ENCODE assay signal across 9 cellular contexts in genomic region chr5:34898258-34898895, GRCh38. TPM values are rescaled to one million over a fixed set of nuclear protein-coding genes. Genes with fewer than 3 reads are reported as not detected.
A peak's percentile ranks its signal among the peaks of the same experiment; 100 is the strongest.
DNase-seq lines count a peak whose midpoint lies in the region; ATAC-seq and TF ChIP-seq lines count a peak whose summit lies in the region.
"Had no signal": no experiment of that assay in that cellular context is flagged by ENCODE, and none has a peak within 500 bp of the region (broad histone marks: within the 10 kb centered on the region; RNA-seq: fewer than 3 reads in every experiment).

No MANE protein-coding gene starts in this region.

- H3K36me3 ChIP-seq in lower lobe of right lung: no peaks in the 10 kb centered on the region

- H3K4me3 Mint-ChIP-seq in CD14-positive monocyte: no peak overlapping the region
- H3K4me3 Mint-ChIP-seq in activated CD4-positive, alpha-beta T cell treated with anti-CD3 and anti-CD28 coated beads, Interleukin-2, amount 10 ng/mL, durations not matched to agents 24 days and 14 days: no peak overlapping the region
- H3K4me3 Mint-ChIP-seq: IgD-negative memory B cell had no signal

- intact Hi-C loops in CD14-positive monocyte (cut with micrococcal nuclease) (loop anchor here (5.0 kb wide), 1 partner anchor 411 kb away; no protein-coding TSS in a partner anchor), lower lobe of right lung (cut with DNase I) (no loop called here)
- intact Hi-C loops in activated CD4-positive, alpha-beta T cell treated with anti-CD3 and anti-CD28 coated beads, Interleukin-2, amount 10 ng/mL, durations not matched to agents 24 days and 14 days (cut with micrococcal nuclease): loop anchor here (1.0 kb wide), 3 partner anchors 375 to 424 kb away; no protein-coding TSS in a partner anchor

- H3K27me3 Mint-ChIP-seq in CD14-positive monocyte (ENCODE audit: low read depth in 3 of 3): no peaks in the 10 kb centered on the region
- no peaks in the 10 kb centered on the region for H3K27me3 Mint-ChIP-seq in activated CD4-positive, alpha-beta T cell treated with anti-CD3 and anti-CD28 coated beads, Interleukin-2, amount 10 ng/mL, durations not matched to agents 24 days and 14 days
- H3K27me3 Mint-ChIP-seq: IgD-negative memory B cell had no signal

- DNase-seq in CD14-positive monocyte (ENCODE audit: low spot score) (no peak), NCI-H524 treated with DMSO at 0.1 percent for 48 hours (lab: John Stamatoyannopoulos, UW) (peak; percentile 30), dermis microvascular lymphatic vessel endothelial cell (ENCODE audit: low read depth in 2 of 2) (peak; percentile 65 to 81), lower lobe of right lung (no peak)
- peak; percentile 86 for DNase-seq in activated CD4-positive, alpha-beta T cell treated with anti-CD3 and anti-CD28 coated beads, Interleukin-2, amount 10 ng/mL, durations not matched to agents 24 days and 14 days
- DNase-seq in stimulated activated CD8-positive, alpha-beta memory T cell treated with anti-CD3 and anti-CD28 coated beads, Interleukin-15, amount 100 ng/mL, for 1 hour (ENCODE audit: low read depth): peak; percentile 44

- no peaks in the 10 kb centered on the region for H3K9me3 ChIP-seq in lower lobe of right lung

- H3K4me3 ChIP-seq in lower lobe of right lung: no peak overlapping the region

- ATAC-seq in GM19328 (IDR thresholded peaks at IDR 0.05; ENCODE audit: unreplicated experiment) (peak; percentile 59), HG03521 (IDR thresholded peaks at IDR 0.05; ENCODE audit: unreplicated experiment) (peak; percentile 80), lower lobe of right lung (peak; percentile 80 to 93)

- no peaks in the 10 kb centered on the region for H3K4me1 ChIP-seq in lower lobe of right lung

- H3K27ac Mint-ChIP-seq in CD14-positive monocyte: no peak overlapping the region
- no peak overlapping the region for H3K27ac Mint-ChIP-seq in activated CD4-positive, alpha-beta T cell treated with anti-CD3 and anti-CD28 coated beads, Interleukin-2, amount 10 ng/mL, durations not matched to agents 24 days and 14 days
- H3K27ac Mint-ChIP-seq: IgD-negative memory B cell had no signal

- peaks cover 3% of the 10 kb centered on the region for H3K4me1 Mint-ChIP-seq in CD14-positive monocyte
- no peaks in the 10 kb centered on the region for H3K4me1 Mint-ChIP-seq in activated CD4-positive, alpha-beta T cell treated with anti-CD3 and anti-CD28 coated beads, Interleukin-2, amount 10 ng/mL, durations not matched to agents 24 days and 14 days
- H3K4me1 Mint-ChIP-seq: IgD-negative memory B cell had no signal

- no peaks in the 10 kb centered on the region for H3K27me3 ChIP-seq in lower lobe of right lung (ENCODE audit: low read depth)

- no peak overlapping the region for H3K27ac ChIP-seq in lower lobe of right lung

- peak; percentile 75 for TF ChIP-seq CTCF in CD14-positive monocyte (IDR thresholded peaks at IDR 0.05)
- TF ChIP-seq CTCF in lower lobe of right lung (IDR thresholded peaks at IDR 0.05): peak; percentile 87

- H3K9me3 Mint-ChIP-seq in CD14-positive monocyte: no peaks in the 10 kb centered on the region
- no peaks in the 10 kb centered on the region for H3K9me3 Mint-ChIP-seq in activated CD4-positive, alpha-beta T cell treated with anti-CD3 and anti-CD28 coated beads, Interleukin-2, amount 10 ng/mL, durations not matched to agents 24 days and 14 days
- H3K9me3 Mint-ChIP-seq: IgD-negative memory B cell had no signal

- H3K36me3 Mint-ChIP-seq in CD14-positive monocyte: peaks cover 8 to 9% of the 10 kb centered on the region in 2 donors
- H3K36me3 Mint-ChIP-seq in activated CD4-positive, alpha-beta T cell treated with anti-CD3 and anti-CD28 coated beads, Interleukin-2, amount 10 ng/mL, durations not matched to agents 24 days and 14 days (ENCODE audit: low read depth): peaks cover 2% of the 10 kb centered on the region
- H3K36me3 Mint-ChIP-seq: IgD-negative memory B cell had no signal

RNA-seq across cellular contexts. Expression of gene RAD1, which starts 16.9 kb away (rescaled TPM):
- polyA plus RNA-seq in CD14-positive monocyte: 1 to 10 TPM; 9.4 to 9.6 TPM
- total RNA-seq in activated CD4-positive, alpha-beta T cell treated with anti-CD3 and anti-CD28 coated beads, Interleukin-2, amount 10 ng/mL, durations not matched to agents 24 days and 14 days: 46.4 and 48.9 TPM in 2 replicates
- total RNA-seq in dermis microvascular lymphatic vessel endothelial cell: 18.3 and 28.1 TPM in 2 replicates
- 25.6 TPM for total RNA-seq in lower lobe of right lung

RNA-seq across cellular contexts. Expression of gene BRIX1, which starts 17.1 kb away (rescaled TPM):
- 10 to 100 TPM; 12.5 to 13.5 TPM for polyA plus RNA-seq in CD14-positive monocyte
- total RNA-seq in activated CD4-positive, alpha-beta T cell treated with anti-CD3 and anti-CD28 coated beads, Interleukin-2, amount 10 ng/mL, durations not matched to agents 24 days and 14 days: 120 and 128 TPM in 2 replicates
- 14.3 and 20.0 TPM in 2 replicates for total RNA-seq in dermis microvascular lymphatic vessel endothelial cell
- 17.6 TPM for total RNA-seq in lower lobe of right lung

RNA-seq across cellular contexts. Expression of gene DNAJC21, which starts 31.0 kb away (rescaled TPM):
- 10 to 100 TPM in 1 of 2 donors, 1 to 10 TPM in 1; 8.5 to 10.2 TPM for polyA plus RNA-seq in CD14-positive monocyte
- 69.0 and 69.6 TPM in 2 replicates for total RNA-seq in activated CD4-positive, alpha-beta T cell treated with anti-CD3 and anti-CD28 coated beads, Interleukin-2, amount 10 ng/mL, durations not matched to agents 24 days and 14 days
- total RNA-seq in dermis microvascular lymphatic vessel endothelial cell (15.5 and 16.6 TPM in 2 replicates), lower lobe of right lung (49.4 TPM)

RNA-seq across cellular contexts. Expression of gene TTC23L, which starts 59.4 kb away (rescaled TPM):
- polyA plus RNA-seq in CD14-positive monocyte: not detected
- total RNA-seq in activated CD4-positive, alpha-beta T cell treated with anti-CD3 and anti-CD28 coated beads, Interleukin-2, amount 10 ng/mL, durations not matched to agents 24 days and 14 days: not detected in 2 replicates
- total RNA-seq in dermis microvascular lymphatic vessel endothelial cell (0.13 and 0.26 TPM in 2 replicates), lower lobe of right lung (1.3 TPM)
- polyA plus RNA-seq: IgD-negative memory B cell had no signal

Comparison
In these comparisons a context has a peak if more than half of its experiments do, and no peak if none do; other contexts are left out.
1. DNase-seq: peak in NCI-H524 treated with DMSO at 0.1 percent for 48 hours (single experiment), activated CD4-positive, alpha-beta T cell treated with anti-CD3 and anti-CD28 coated beads, Interleukin-2, amount 10 ng/mL, durations not matched to agents 24 days and 14 days (single experiment), dermis microvascular lymphatic vessel endothelial cell (2 of 2) and stimulated activated CD8-positive, alpha-beta memory T cell treated with anti-CD3 and anti-CD28 coated beads, Interleukin-15, amount 100 ng/mL, for 1 hour (single experiment); none in CD14-positive monocyte (single experiment) and lower lobe of right lung (single experiment).
2. Peak in every context shown above with its lines, with median percentiles within 50 percentile points of each other: ATAC-seq.